Comparison of ENCODE assay signal across 12 cellular contexts in the genomic region with DNA sequence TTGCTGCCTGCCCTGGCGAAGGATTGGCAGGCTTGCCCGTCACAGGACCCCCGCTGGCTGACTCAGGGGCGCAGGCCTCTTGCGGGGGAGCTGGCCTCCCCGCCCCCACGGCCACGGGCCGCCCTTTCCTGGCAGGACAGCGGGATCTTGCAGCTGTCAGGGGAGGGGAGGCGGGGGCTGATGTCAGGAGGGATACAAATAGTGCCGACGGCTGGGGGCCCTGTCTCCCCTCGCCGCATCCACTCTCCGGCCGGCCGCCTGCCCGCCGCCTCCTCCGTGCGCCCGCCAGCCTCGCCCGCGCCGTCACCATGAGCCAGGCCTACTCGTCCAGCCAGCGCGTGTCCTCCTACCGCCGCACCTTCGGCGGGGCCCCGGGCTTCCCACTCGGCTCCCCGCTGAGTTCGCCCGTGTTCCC. TPM values are rescaled to one million over a fixed set of nuclear protein-coding genes. Genes with fewer than 3 reads are reported as not detected.
DNase-seq lines count a peak whose midpoint lies in the region; ATAC-seq and TF ChIP-seq lines count a peak whose summit lies in the region.
"Had no signal": no experiment of that assay in that cellular context is flagged by ENCODE, and none has a peak within 500 bp of the region (broad histone marks: within the 10 kb centered on the region; RNA-seq: fewer than 3 reads in every experiment).

Gene DES, plus strand, starts transcription at position 223 of the 415 bp plus-strand sequence. Its CDS starts 86 bp downstream, at position 309.

- H3K36me3 ChIP-seq in HUES48 (ENCODE audit: control insufficient read depth, insufficient read depth, low read length): no peaks in the 10 kb centered on the region
- H3K36me3 ChIP-seq in esophagus (ENCODE audit: control insufficient read depth in 2 of 2, insufficient read depth in 2 of 2, low read length in 1 of 2): no peaks in the 10 kb centered on the region
- H3K36me3 ChIP-seq in lung (ENCODE audit: control insufficient read depth in 2 of 2, insufficient read depth in 2 of 2, low read length in 2 of 2): no peaks in the 10 kb centered on the region
- H3K36me3 ChIP-seq in smooth muscle cell (ENCODE audit: low read depth): no peaks in the 10 kb centered on the region
- H3K36me3 ChIP-seq in Caco-2 (ENCODE audit: control insufficient read depth, insufficient read depth, low read length): no peaks in the 10 kb centered on the region

- CTCF ChIA-PET in Caco-2 (lab: Charles Lee): interaction anchor here (0.6 to 1.1 kb wide), 2 partner anchors 15 to 19 kb away, joined by 3 to 4 read pairs; no protein-coding TSS in a partner anchor

- H3K27me3 ChIP-seq in HUES48 (ENCODE audit: control insufficient read depth, insufficient read depth, low read length): peaks cover 32% of the 10 kb centered on the region
- H3K27me3 ChIP-seq in esophagus (ENCODE audit: control insufficient read depth in 1 of 2, insufficient read depth in 2 of 2, low read length in 2 of 2): no peaks in the 10 kb centered on the region
- H3K27me3 ChIP-seq in lung (ENCODE audit: control insufficient read depth, insufficient read depth): no peaks in the 10 kb centered on the region
- no peaks in the 10 kb centered on the region for H3K27me3 ChIP-seq in smooth muscle cell (ENCODE audit: low read depth)
- H3K27me3 ChIP-seq in Caco-2 (replicated peaks; ENCODE audit: control insufficient read depth, insufficient read depth, low read length): no peaks in the 10 kb centered on the region

- no peaks in the 10 kb centered on the region for H3K36me3 Mint-ChIP-seq in activated T-helper 2 cell treated with anti-CD3 and anti-CD28 coated beads, Interferon-gamma antibody, Interleukin-2, Interleukin-4, amounts not matched to agents 10 μg/mL and 5 μg/mL and 100 μg/mL, durations not matched to agents 14 hours and 24 hours and 36 hours (ENCODE audit: low read depth)
- no peaks in the 10 kb centered on the region for H3K36me3 Mint-ChIP-seq in Caco-2 (ENCODE audit: insufficient read depth, unreplicated experiment)
- H3K36me3 Mint-ChIP-seq: IgD-negative memory B cell had no signal

- H3K9ac ChIP-seq in HUES48 (ENCODE audit: low read depth, low read length) (no peak within 1 kb of the TSS), smooth muscle cell (ENCODE audit: low read depth) (no peak within 1 kb of the TSS)
- H3K9ac ChIP-seq: SK-N-SH had no signal

- DNase-seq in lung (ENCODE audit: low spot score) (no peak), smooth muscle cell (lab: John Stamatoyannopoulos, UW; ENCODE audit: unreplicated experiment) (no peak), amygdala (lab: John Stamatoyannopoulos, UW) (no peak), Caco-2 (no peak)
- DNase-seq in activated CD8-positive, alpha-beta memory T cell treated with anti-CD3 and anti-CD28 coated beads, Interleukin-2, amount 50 U/mL, for 4 hours: no peak
- no peak for DNase-seq in activated T-helper 2 cell treated with anti-CD3 and anti-CD28 coated beads, Interferon-gamma antibody, Interleukin-2, Interleukin-4, amounts not matched to agents 10 μg/mL and 5 μg/mL and 100 μg/mL, durations not matched to agents 14 hours and 24 hours and 36 hours (ENCODE audit: low spot score)
- DNase-seq: activated CD8-positive, alpha-beta T cell treated with anti-CD3 and anti-CD28 coated beads, Interleukin-2, amount 10 ng/mL, durations not matched to agents 7 days and 5 days; CD4-positive, alpha-beta memory T cell; SK-N-SH had no signal

- TF ChIP-seq CTCF in lung (IDR thresholded peaks at IDR 0.05; ENCODE audit: control extremely low read depth, extremely low read depth) (no peak), smooth muscle cell (IDR thresholded peaks at IDR 0.05; ENCODE audit: borderline replicate concordance, insufficient read depth, poor library complexity, severe bottlenecking) (no peak), Caco-2 (IDR thresholded peaks at IDR 0.05; ENCODE audit: insufficient read depth in 1 of 2, low read depth in 1 of 2, low read length in 1 of 2, severe bottlenecking in 1 of 2, unreplicated experiment in 1 of 2) (no peak)

- H3K4me2 ChIP-seq in smooth muscle cell: peak within 1 kb of the TSS; percentile 77
- H3K4me2 ChIP-seq: SK-N-SH had no signal

- no peaks in the 10 kb centered on the region for H3K9me3 Mint-ChIP-seq in activated T-helper 2 cell treated with anti-CD3 and anti-CD28 coated beads, Interferon-gamma antibody, Interleukin-2, Interleukin-4, amounts not matched to agents 10 μg/mL and 5 μg/mL and 100 μg/mL, durations not matched to agents 14 hours and 24 hours and 36 hours
- no peaks in the 10 kb centered on the region for H3K9me3 Mint-ChIP-seq in Caco-2 (ENCODE audit: unreplicated experiment)
- H3K9me3 Mint-ChIP-seq: IgD-negative memory B cell had no signal

- no peaks in the 10 kb centered on the region for H3F3A ChIP-seq in smooth muscle cell (ENCODE audit: low read depth)

- POLR2A ChIA-PET in Caco-2 (lab: Charles Lee): no interaction called here

- peaks cover 37% of the 10 kb centered on the region for H3K27me3 Mint-ChIP-seq in activated T-helper 2 cell treated with anti-CD3 and anti-CD28 coated beads, Interferon-gamma antibody, Interleukin-2, Interleukin-4, amounts not matched to agents 10 μg/mL and 5 μg/mL and 100 μg/mL, durations not matched to agents 14 hours and 24 hours and 36 hours (ENCODE audit: low read depth)
- peaks cover 4% of the 10 kb centered on the region for H3K27me3 Mint-ChIP-seq in Caco-2 (ENCODE audit: insufficient read depth, unreplicated experiment)

- no peaks in the 10 kb centered on the region for H3K9me3 ChIP-seq in HUES48 (ENCODE audit: control insufficient read depth, insufficient read depth, low read length)
- no peaks in the 10 kb centered on the region for H3K9me3 ChIP-seq in esophagus (ENCODE audit: control insufficient read depth in 2 of 2, insufficient read depth in 1 of 2, low read depth in 1 of 2, low read length in 1 of 2)
- no peaks in the 10 kb centered on the region for H3K9me3 ChIP-seq in lung (ENCODE audit: control insufficient read depth in 2 of 2, insufficient read depth in 1 of 2, low read length in 1 of 2)
- H3K9me3 ChIP-seq in smooth muscle cell (replicated peaks; ENCODE audit: low read depth): no peaks in the 10 kb centered on the region
- H3K9me3 ChIP-seq in Caco-2: no peaks in the 10 kb centered on the region
- H3K9me3 ChIP-seq: SK-N-SH had no signal

- ATAC-seq in lung (ENCODE audit: insufficient read depth, low FRiP score): no peak

- H3K4me3 ChIP-seq in HUES48 (ENCODE audit: low read depth, low read length) (peak within 1 kb of the TSS; percentile 37; the same call in 1 of the 2 replicates), esophagus (ENCODE audit: low read depth in 1 of 2, low read length in 2 of 2) (peak within 1 kb of the TSS; percentile 39 to 40), lung (peak within 1 kb of the TSS; percentile 5), smooth muscle cell (peak within 1 kb of the TSS; percentile 37), Caco-2 (ENCODE audit: low read depth, low read length) (no peak within 1 kb of the TSS; the same call in 1 of the 2 replicates)

- no peak within 1 kb of the TSS for H3K27ac Mint-ChIP-seq in activated T-helper 2 cell treated with anti-CD3 and anti-CD28 coated beads, Interferon-gamma antibody, Interleukin-2, Interleukin-4, amounts not matched to agents 10 μg/mL and 5 μg/mL and 100 μg/mL, durations not matched to agents 14 hours and 24 hours and 36 hours
- H3K27ac Mint-ChIP-seq in Caco-2 (ENCODE audit: unreplicated experiment): no peak within 1 kb of the TSS
- H3K27ac Mint-ChIP-seq: activated CD8-positive, alpha-beta T cell treated with anti-CD3 and anti-CD28 coated beads, Interleukin-2, amount 10 ng/mL, durations not matched to agents 7 days and 5 days; CD4-positive, alpha-beta memory T cell; IgD-negative memory B cell had no signal

- H3K79me2 ChIP-seq in smooth muscle cell (ENCODE audit: low read depth): no peaks in the 10 kb centered on the region

- BruUV-seq in Caco-2 (replicated peaks; lab: Mats Ljungman, UMichigan): no TSS peak

- H3K4me3 Mint-ChIP-seq in activated T-helper 2 cell treated with anti-CD3 and anti-CD28 coated beads, Interferon-gamma antibody, Interleukin-2, Interleukin-4, amounts not matched to agents 10 μg/mL and 5 μg/mL and 100 μg/mL, durations not matched to agents 14 hours and 24 hours and 36 hours (ENCODE audit: low read depth): no peak within 1 kb of the TSS
- H3K4me3 Mint-ChIP-seq in Caco-2 (ENCODE audit: unreplicated experiment): no peak within 1 kb of the TSS
- H3K4me3 Mint-ChIP-seq: activated CD8-positive, alpha-beta T cell treated with anti-CD3 and anti-CD28 coated beads, Interleukin-2, amount 10 ng/mL, durations not matched to agents 7 days and 5 days; CD4-positive, alpha-beta memory T cell had no signal

- H3K4me1 Mint-ChIP-seq in activated T-helper 2 cell treated with anti-CD3 and anti-CD28 coated beads, Interferon-gamma antibody, Interleukin-2, Interleukin-4, amounts not matched to agents 10 μg/mL and 5 μg/mL and 100 μg/mL, durations not matched to agents 14 hours and 24 hours and 36 hours (ENCODE audit: low read depth): no peaks in the 10 kb centered on the region
- H3K4me1 Mint-ChIP-seq in Caco-2 (ENCODE audit: low read depth, unreplicated experiment): no peaks in the 10 kb centered on the region

- WGBS in esophagus, 2 donors: 11 to 12% methylated on average over 26 to 39 of the region's 39 CpGs
- WGBS in lung, 2 donors: 6 to 11% methylated on average over 16 to 39 of the region's 39 CpGs
- WGBS in smooth muscle cell (ENCODE audit: low lambda C conversion rate): 15% methylated on average over 32 of the region's 39 CpGs

- no peaks in the 10 kb centered on the region for H4K20me1 ChIP-seq in smooth muscle cell (ENCODE audit: low read depth)

- H3K27ac ChIP-seq in HUES48 (ENCODE audit: low read depth, low read length): no peak within 1 kb of the TSS
- H3K27ac ChIP-seq in esophagus (ENCODE audit: low read depth in 2 of 2, low read length in 1 of 2): peak within 1 kb of the TSS; percentile 66 to 82
- H3K27ac ChIP-seq in lung (ENCODE audit: low read depth in 1 of 2, low read length in 1 of 2): peak within 1 kb of the TSS in 1 of 2 donors; percentile 95
- peak within 1 kb of the TSS; percentile 47 for H3K27ac ChIP-seq in smooth muscle cell (ENCODE audit: low read depth)

- H3K4me1 ChIP-seq in HUES48 (ENCODE audit: control insufficient read depth, insufficient read depth, low read length) (peaks cover 17% of the 10 kb centered on the region), esophagus (ENCODE audit: control insufficient read depth in 2 of 2, insufficient read depth in 2 of 2, low read length in 1 of 2) (peaks cover 4 to 5% of the 10 kb centered on the region in 2 donors), lung (ENCODE audit: control insufficient read depth in 2 of 2, insufficient read depth in 2 of 2, low read length in 2 of 2) (peaks cover 0 to 10% of the 10 kb centered on the region in 2 donors), smooth muscle cell (ENCODE audit: low read depth) (peaks cover 8% of the 10 kb centered on the region), Caco-2 (no peaks in the 10 kb centered on the region)

- peak within 1 kb of the TSS; percentile 73 for H2AFZ ChIP-seq in smooth muscle cell (ENCODE audit: low read depth)

- intact Hi-C loops in activated T-helper 2 cell treated with anti-CD3 and anti-CD28 coated beads, Interferon-gamma antibody, Interleukin-2, Interleukin-4, amounts not matched to agents 10 μg/mL and 5 μg/mL and 100 μg/mL, durations not matched to agents 14 hours and 24 hours and 36 hours (cut with micrococcal nuclease): no loop called here
- intact Hi-C loops in Caco-2 (cut with micrococcal nuclease; ENCODE audit: unreplicated experiment): no loop called here

RNA-seq across cellular contexts. Expression of gene DES, which starts in this region (rescaled TPM):
- polyA plus RNA-seq in esophagus (100 to 1,000 TPM; 672 to 686 TPM), lung (100 to 1,000 TPM in 1 of 2 donors, 10 to 100 TPM in 1; 27.2 to 108 TPM), smooth muscle cell (106 and 109 TPM in 2 replicates)
- total RNA-seq in lung (10 to 100 TPM; 23.9 to 88.7 TPM), smooth muscle cell (103 and 127 TPM in 2 replicates), Caco-2 (2022) (0.86 TPM in 1 of 2 replicates, not detected in the other)
- total RNA-seq in activated T-helper 2 cell treated with anti-CD3 and anti-CD28 coated beads, Interferon-gamma antibody, Interleukin-2, Interleukin-4, amounts not matched to agents 10 μg/mL and 5 μg/mL and 100 μg/mL, durations not matched to agents 14 hours and 24 hours and 36 hours: not detected in 2 replicates
- total RNA-seq: activated CD8-positive, alpha-beta T cell treated with anti-CD3 and anti-CD28 coated beads, Interleukin-2, amount 10 ng/mL, durations not matched to agents 7 days and 5 days; CD4-positive, alpha-beta memory T cell had no signal
- polyA plus RNA-seq: CD4-positive, alpha-beta memory T cell; IgD-negative memory B cell had no signal

Comparison
In these comparisons a context has a peak if more than half of its experiments do, and no peak if none do; other contexts are left out.
1. RNA of gene DES (total RNA-seq): 103 to 127 TPM in smooth muscle cell and 23.9 to 88.7 TPM in lung; 0.86 TPM in Caco-2 and not detected in activated T-helper 2 cell treated with anti-CD3 and anti-CD28 coated beads, Interferon-gamma antibody, Interleukin-2, Interleukin-4, amounts not matched to agents 10 μg/mL and 5 μg/mL and 100 μg/mL, durations not matched to agents 14 hours and 24 hours and 36 hours; every median in the first group is over 10 times any median in the second.